In the genomic region with DNA sequence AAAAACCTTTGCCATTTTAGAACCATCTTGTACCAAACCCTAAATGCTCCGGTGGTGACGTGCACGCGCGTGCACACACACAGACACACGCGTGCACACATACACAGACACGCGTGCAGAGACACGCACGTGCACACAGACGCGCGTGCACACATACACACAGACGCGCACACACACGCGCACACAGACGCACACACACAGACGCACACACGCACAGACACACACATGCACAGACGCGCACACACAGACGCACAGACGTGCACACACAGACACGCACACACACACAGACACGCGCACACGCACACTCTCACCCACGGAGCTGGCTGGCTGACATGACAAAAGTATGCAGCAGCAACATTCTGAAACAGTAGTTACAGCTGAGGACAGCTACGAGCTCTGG, we compare ENCODE assay signal across 1 cellular context.
TF ChIP-seq lines count a peak whose summit lies in the region.

No MANE protein-coding gene starts in this region.

TF ChIP-seq in GM23338, 12 proteins besides CTCF, POLR2A, EP300 and RAD21 (continued from another document):
- no peak for TF ChIP-seq ETS1 (IDR thresholded peaks at IDR 0.05)
- TF ChIP-seq JUNB (IDR thresholded peaks at IDR 0.05; ENCODE audit: unreplicated experiment), result no peak
